Comparison of ENCODE assay signal across 8 cellular contexts in genomic region chr17:1199271-1199743, GRCh38. TPM values are rescaled to one million over a fixed set of nuclear protein-coding genes. Genes with fewer than 3 reads are reported as not detected.
DNase-seq lines count a peak whose midpoint lies in the region; ATAC-seq, FAIRE-seq and TF ChIP-seq lines count a peak whose summit lies in the region.
"Not testable (repeated sequence)": the region's sequence is repeated elsewhere in the genome, so short reads cannot be mapped to it uniquely, and the experiment has no call there.

No MANE protein-coding gene starts in this region.

- ATAC-seq in natural killer cell = not testable (repeated sequence)

- FAIRE-seq in GM18507 (lab: Jason Lieb, UNC) = peak; percentile 54

- not testable (repeated sequence) for H4K20me1 ChIP-seq in OCI-LY7 (ENCODE audit: insufficient read depth, low read length)

- BruUV-seq in OCI-LY7 (replicated peaks; lab: Mats Ljungman, UMichigan) = not testable (repeated sequence)

- TF ChIP-seq POLR2A in esophagus muscularis mucosa (IDR thresholded peaks at IDR 0.05; ENCODE audit: low read depth); tibial nerve (IDR thresholded peaks at IDR 0.05): not testable (repeated sequence)

- H3K27me3 Mint-ChIP-seq in activated CD4-positive, alpha-beta memory T cell treated with anti-CD3 and anti-CD28 coated beads, Interleukin-2, amount 10 ng/mL, durations not matched to agents 7 days and 5 days; natural killer cell (ENCODE audit: low read depth in 2 of 2): not testable (repeated sequence)

- POLR2A ChIA-PET in OCI-LY7 (lab: Charles Lee) = interaction anchor here (0.6 to 6.3 kb wide), 10 partner anchors 10 to 392 kb away, joined by 3 to 57 read pairs (median 8); no protein-coding TSS in a partner anchor
- POLR2A ChIA-PET in activated CD4-positive, alpha-beta memory T cell treated with anti-CD3 and anti-CD28 coated beads, Interleukin-2, amount 10 ng/mL, durations not matched to agents 7 days and 5 days (lab: Charles Lee) = interaction anchor here (1.1 kb wide), 1 partner anchor 102 kb away, joined by 4 read pairs; no protein-coding TSS in a partner anchor

- 83% methylated on average over 10 of the region's 10 CpGs for WGBS in esophagus muscularis mucosa
- WGBS in tibial nerve, 2 donors = 75% methylated on average over 10 of the region's 10 CpGs

- not testable (repeated sequence) for H2AFZ ChIP-seq in OCI-LY7 (ENCODE audit: low read length)

- not testable (repeated sequence) for TF ChIP-seq EP300 in esophagus muscularis mucosa (IDR thresholded peaks at IDR 0.05); tibial nerve (IDR thresholded peaks at IDR 0.05)

- H3K9me2 ChIP-seq in OCI-LY7 (ENCODE audit: insufficient read depth, low read length) = not testable (repeated sequence)

- not testable (repeated sequence) for H3K9me3 Mint-ChIP-seq in activated CD4-positive, alpha-beta memory T cell treated with anti-CD3 and anti-CD28 coated beads, Interleukin-2, amount 10 ng/mL, durations not matched to agents 7 days and 5 days; natural killer cell

- peaks cover 30% of the 10 kb centered on the region for H3K36me3 ChIP-seq in OCI-LY7 (ENCODE audit: insufficient read depth, low read length)
- not testable (repeated sequence) for H3K36me3 ChIP-seq in esophagus muscularis mucosa, tibial nerve

- H3K4me1 Mint-ChIP-seq in activated CD4-positive, alpha-beta memory T cell treated with anti-CD3 and anti-CD28 coated beads, Interleukin-2, amount 10 ng/mL, durations not matched to agents 7 days and 5 days = peaks cover 60% of the 10 kb centered on the region
- peaks cover 49 to 57% of the 10 kb centered on the region in 2 donors for H3K4me1 Mint-ChIP-seq in natural killer cell

- CTCF ChIA-PET in OCI-LY7 (lab: Charles Lee; ENCODE audit: unreplicated experiment) = interaction anchor here (1.1 to 1.5 kb wide), 2 partner anchors 19 to 21 kb away, joined by 3 to 6 read pairs; no protein-coding TSS in a partner anchor
- CTCF ChIA-PET in activated CD4-positive, alpha-beta memory T cell treated with anti-CD3 and anti-CD28 coated beads, Interleukin-2, amount 10 ng/mL, durations not matched to agents 7 days and 5 days (lab: Charles Lee) = interaction anchor here (3.9 to 6.7 kb wide), 2 partner anchors 12 to 77 kb away, joined by 9 to 74 read pairs; no protein-coding TSS in a partner anchor

- intact Hi-C loops in OCI-LY7 (cut with micrococcal nuclease; ENCODE audit: unreplicated experiment); esophagus muscularis mucosa (cut with DNase I): not testable (repeated sequence)
- intact Hi-C loops in natural killer cell (cut with micrococcal nuclease) = loop anchor here (2.0 kb wide), 1 partner anchor 79 kb away; no protein-coding TSS in a partner anchor

- peak overlapping the region; percentile 83 for H3K4me2 ChIP-seq in OCI-LY7 (ENCODE audit: low read length)

- H3K27ac Mint-ChIP-seq in activated CD4-positive, alpha-beta memory T cell treated with anti-CD3 and anti-CD28 coated beads, Interleukin-2, amount 10 ng/mL, durations not matched to agents 7 days and 5 days = peak overlapping the region; percentile 54
- peak overlapping the region in 1 of 2 donors; percentile 82 for H3K27ac Mint-ChIP-seq in natural killer cell

- H3K36me3 Mint-ChIP-seq in activated CD4-positive, alpha-beta memory T cell treated with anti-CD3 and anti-CD28 coated beads, Interleukin-2, amount 10 ng/mL, durations not matched to agents 7 days and 5 days (ENCODE audit: low read depth); natural killer cell: not testable (repeated sequence)

- H3K27ac ChIP-seq in OCI-LY7 (ENCODE audit: low read depth, low read length, poor library complexity, severe bottlenecking) = peak overlapping the region; percentile 98
- H3K27ac ChIP-seq in esophagus muscularis mucosa (replicated peaks in 1 of 4) = peak overlapping the region in 1 of 4 donors; percentile 52
- H3K27ac ChIP-seq in tibial nerve = peak overlapping the region in 3 of 4 donors; percentile 75 to 84 (median 76)

- peak overlapping the region; percentile 51 for H3K4me3 ChIP-seq in OCI-LY7 (ENCODE audit: low read depth, low read length, poor library complexity, severe bottlenecking)
- H3K4me3 ChIP-seq in esophagus muscularis mucosa, tibial nerve: not testable (repeated sequence)

- H3K9me3 ChIP-seq in OCI-LY7 (ENCODE audit: low read length); esophagus muscularis mucosa; tibial nerve: not testable (repeated sequence)

- not testable (repeated sequence) for TF ChIP-seq CTCF in OCI-LY7 (conservative IDR thresholded peaks at IDR 0.05; ENCODE audit: low read length); esophagus muscularis mucosa (IDR thresholded peaks at IDR 0.05); natural killer cell (IDR thresholded peaks at IDR 0.05); tibial nerve (IDR thresholded peaks at IDR 0.05)

- not testable (repeated sequence) for H3K4me3 Mint-ChIP-seq in activated CD4-positive, alpha-beta memory T cell treated with anti-CD3 and anti-CD28 coated beads, Interleukin-2, amount 10 ng/mL, durations not matched to agents 7 days and 5 days
- H3K4me3 Mint-ChIP-seq in natural killer cell = peak overlapping the region; percentile 45

- H3K27me3 ChIP-seq in esophagus muscularis mucosa, tibial nerve: not testable (repeated sequence)

- peaks cover 69% of the 10 kb centered on the region for H3K79me2 ChIP-seq in OCI-LY7 (ENCODE audit: insufficient read depth, low read depth, low read length)

- peak; percentile 43 for DNase-seq in CD1c-positive myeloid dendritic cell (ENCODE audit: extremely low spot score)
- not testable (repeated sequence) for DNase-seq in GM18507 (ENCODE audit: extremely low spot score, insufficient read length, low read depth); activated CD4-positive, alpha-beta memory T cell treated with anti-CD3 and anti-CD28 coated beads, Interleukin-2, amount 10 ng/mL, durations not matched to agents 7 days and 5 days; natural killer cell; tibial nerve (ENCODE audit: low spot score in 2 of 2)
- DNase-seq in NAMALWA (ENCODE audit: low spot score) = peak; percentile 77
- DNase-seq in OCI-LY7 (ENCODE audit: low spot score) = peak; percentile 83
- peak; percentile 80 for DNase-seq in esophagus muscularis mucosa (ENCODE audit: extremely low spot score)

- peaks cover 75% of the 10 kb centered on the region for H3K4me1 ChIP-seq in OCI-LY7 (ENCODE audit: insufficient read depth, low read length, poor library complexity, severe bottlenecking)
- peaks cover 3 to 35% (median 27%) of the 10 kb centered on the region in 4 donors for H3K4me1 ChIP-seq in esophagus muscularis mucosa
- peaks cover 0 to 35% (median 16%) of the 10 kb centered on the region in 4 donors for H3K4me1 ChIP-seq in tibial nerve

RNA-seq across cellular contexts. Expression of gene ABR, which starts 19.5 kb away (rescaled TPM):
- total RNA-seq in OCI-LY7 (2014; rRNA removed; shearing (Covaris generic)) = 153 and 164 TPM in 2 replicates
- total RNA-seq in OCI-LY7 (2022) (181 and 199 TPM in 2 replicates), esophagus muscularis mucosa (100 to 1,000 TPM in 3 of 4 donors, 10 to 100 TPM in 1; 98.4 to 142 (median 114) TPM), natural killer cell (100 to 1,000 TPM; 155 to 215 (median 163) TPM), tibial nerve (100 to 1,000 TPM in 2 of 4 donors, 10 to 100 TPM in 2; 88.8 to 193 (median 133) TPM)
- total RNA-seq in activated CD4-positive, alpha-beta memory T cell treated with anti-CD3 and anti-CD28 coated beads, Interleukin-2, amount 10 ng/mL, durations not matched to agents 7 days and 5 days = 100 to 1,000 TPM; 144 to 145 TPM
